ENCODE assay signal across 1 cellular context in the genomic region with DNA sequence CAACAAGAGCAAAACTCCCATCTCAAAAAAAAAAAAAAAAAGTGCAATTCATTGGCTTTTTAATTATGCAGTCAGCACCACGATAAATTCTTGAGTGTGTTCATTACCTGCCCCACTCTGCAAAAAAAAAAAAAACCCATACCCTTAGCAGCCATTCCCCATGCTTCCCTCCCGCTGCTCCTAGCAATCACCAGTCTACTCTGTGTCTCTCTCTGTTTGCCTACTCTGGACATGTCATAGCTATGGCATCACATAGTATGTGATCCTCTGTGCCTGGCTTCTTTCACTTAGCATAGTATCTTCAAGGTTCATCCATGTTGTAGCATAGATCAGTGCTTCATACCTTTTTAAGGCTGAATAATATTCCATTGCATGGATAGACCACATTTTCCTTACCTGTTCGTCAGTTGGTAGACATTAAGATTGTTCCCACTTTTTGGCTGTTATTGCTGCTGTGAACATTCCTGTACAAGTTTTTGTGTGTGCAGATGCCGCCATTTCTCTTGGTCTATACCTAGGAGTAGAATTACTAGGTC.
TF ChIP-seq lines count a peak whose summit lies in the region.

No MANE protein-coding gene starts in this region.

TF ChIP-seq in H1, 55 proteins besides CTCF, POLR2A, EP300 and RAD21:
- TF ChIP-seq ASH2L (IDR thresholded peaks at IDR 0.05; ENCODE audit: low read length) (no peak), POLR2AphosphoS5 (IDR thresholded peaks at IDR 0.05; ENCODE audit: low read depth, low read length) (no peak), SP1 (IDR thresholded peaks at IDR 0.05; ENCODE audit: low read depth, low read length) (no peak), RXRA (IDR thresholded peaks at IDR 0.05; ENCODE audit: insufficient read depth, low read depth, low read length) (no peak), ZNF274 (IDR thresholded peaks at IDR 0.05; ENCODE audit: borderline replicate concordance, extremely low read depth, low read length) (no peak), PHF8 (conservative IDR thresholded peaks at IDR 0.05; ENCODE audit: low read depth, low read length) (no peak), SP4 (IDR thresholded peaks at IDR 0.05; ENCODE audit: low read length) (no peak), SIX5 (IDR thresholded peaks at IDR 0.05; ENCODE audit: low read depth, low read length) (no peak), KDM4A (IDR thresholded peaks at IDR 0.05; ENCODE audit: low read depth, low read length, severe bottlenecking) (no peak), TBP (IDR thresholded peaks at IDR 0.05; ENCODE audit: low read depth, low read length) (no peak), CTBP2 (IDR thresholded peaks at IDR 0.05; ENCODE audit: borderline replicate concordance, insufficient read depth, insufficient read length, low read length) (no peak)
- TF ChIP-seq, protein P1, sequence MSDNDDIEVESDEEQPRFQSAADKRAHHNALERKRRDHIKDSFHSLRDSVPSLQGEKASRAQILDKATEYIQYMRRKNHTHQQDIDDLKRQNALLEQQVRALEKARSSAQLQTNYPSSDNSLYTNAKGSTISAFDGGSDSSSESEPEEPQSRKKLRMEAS (IDR thresholded peaks at IDR 0.05) = no peak
- TF ChIP-seq, protein P2, sequence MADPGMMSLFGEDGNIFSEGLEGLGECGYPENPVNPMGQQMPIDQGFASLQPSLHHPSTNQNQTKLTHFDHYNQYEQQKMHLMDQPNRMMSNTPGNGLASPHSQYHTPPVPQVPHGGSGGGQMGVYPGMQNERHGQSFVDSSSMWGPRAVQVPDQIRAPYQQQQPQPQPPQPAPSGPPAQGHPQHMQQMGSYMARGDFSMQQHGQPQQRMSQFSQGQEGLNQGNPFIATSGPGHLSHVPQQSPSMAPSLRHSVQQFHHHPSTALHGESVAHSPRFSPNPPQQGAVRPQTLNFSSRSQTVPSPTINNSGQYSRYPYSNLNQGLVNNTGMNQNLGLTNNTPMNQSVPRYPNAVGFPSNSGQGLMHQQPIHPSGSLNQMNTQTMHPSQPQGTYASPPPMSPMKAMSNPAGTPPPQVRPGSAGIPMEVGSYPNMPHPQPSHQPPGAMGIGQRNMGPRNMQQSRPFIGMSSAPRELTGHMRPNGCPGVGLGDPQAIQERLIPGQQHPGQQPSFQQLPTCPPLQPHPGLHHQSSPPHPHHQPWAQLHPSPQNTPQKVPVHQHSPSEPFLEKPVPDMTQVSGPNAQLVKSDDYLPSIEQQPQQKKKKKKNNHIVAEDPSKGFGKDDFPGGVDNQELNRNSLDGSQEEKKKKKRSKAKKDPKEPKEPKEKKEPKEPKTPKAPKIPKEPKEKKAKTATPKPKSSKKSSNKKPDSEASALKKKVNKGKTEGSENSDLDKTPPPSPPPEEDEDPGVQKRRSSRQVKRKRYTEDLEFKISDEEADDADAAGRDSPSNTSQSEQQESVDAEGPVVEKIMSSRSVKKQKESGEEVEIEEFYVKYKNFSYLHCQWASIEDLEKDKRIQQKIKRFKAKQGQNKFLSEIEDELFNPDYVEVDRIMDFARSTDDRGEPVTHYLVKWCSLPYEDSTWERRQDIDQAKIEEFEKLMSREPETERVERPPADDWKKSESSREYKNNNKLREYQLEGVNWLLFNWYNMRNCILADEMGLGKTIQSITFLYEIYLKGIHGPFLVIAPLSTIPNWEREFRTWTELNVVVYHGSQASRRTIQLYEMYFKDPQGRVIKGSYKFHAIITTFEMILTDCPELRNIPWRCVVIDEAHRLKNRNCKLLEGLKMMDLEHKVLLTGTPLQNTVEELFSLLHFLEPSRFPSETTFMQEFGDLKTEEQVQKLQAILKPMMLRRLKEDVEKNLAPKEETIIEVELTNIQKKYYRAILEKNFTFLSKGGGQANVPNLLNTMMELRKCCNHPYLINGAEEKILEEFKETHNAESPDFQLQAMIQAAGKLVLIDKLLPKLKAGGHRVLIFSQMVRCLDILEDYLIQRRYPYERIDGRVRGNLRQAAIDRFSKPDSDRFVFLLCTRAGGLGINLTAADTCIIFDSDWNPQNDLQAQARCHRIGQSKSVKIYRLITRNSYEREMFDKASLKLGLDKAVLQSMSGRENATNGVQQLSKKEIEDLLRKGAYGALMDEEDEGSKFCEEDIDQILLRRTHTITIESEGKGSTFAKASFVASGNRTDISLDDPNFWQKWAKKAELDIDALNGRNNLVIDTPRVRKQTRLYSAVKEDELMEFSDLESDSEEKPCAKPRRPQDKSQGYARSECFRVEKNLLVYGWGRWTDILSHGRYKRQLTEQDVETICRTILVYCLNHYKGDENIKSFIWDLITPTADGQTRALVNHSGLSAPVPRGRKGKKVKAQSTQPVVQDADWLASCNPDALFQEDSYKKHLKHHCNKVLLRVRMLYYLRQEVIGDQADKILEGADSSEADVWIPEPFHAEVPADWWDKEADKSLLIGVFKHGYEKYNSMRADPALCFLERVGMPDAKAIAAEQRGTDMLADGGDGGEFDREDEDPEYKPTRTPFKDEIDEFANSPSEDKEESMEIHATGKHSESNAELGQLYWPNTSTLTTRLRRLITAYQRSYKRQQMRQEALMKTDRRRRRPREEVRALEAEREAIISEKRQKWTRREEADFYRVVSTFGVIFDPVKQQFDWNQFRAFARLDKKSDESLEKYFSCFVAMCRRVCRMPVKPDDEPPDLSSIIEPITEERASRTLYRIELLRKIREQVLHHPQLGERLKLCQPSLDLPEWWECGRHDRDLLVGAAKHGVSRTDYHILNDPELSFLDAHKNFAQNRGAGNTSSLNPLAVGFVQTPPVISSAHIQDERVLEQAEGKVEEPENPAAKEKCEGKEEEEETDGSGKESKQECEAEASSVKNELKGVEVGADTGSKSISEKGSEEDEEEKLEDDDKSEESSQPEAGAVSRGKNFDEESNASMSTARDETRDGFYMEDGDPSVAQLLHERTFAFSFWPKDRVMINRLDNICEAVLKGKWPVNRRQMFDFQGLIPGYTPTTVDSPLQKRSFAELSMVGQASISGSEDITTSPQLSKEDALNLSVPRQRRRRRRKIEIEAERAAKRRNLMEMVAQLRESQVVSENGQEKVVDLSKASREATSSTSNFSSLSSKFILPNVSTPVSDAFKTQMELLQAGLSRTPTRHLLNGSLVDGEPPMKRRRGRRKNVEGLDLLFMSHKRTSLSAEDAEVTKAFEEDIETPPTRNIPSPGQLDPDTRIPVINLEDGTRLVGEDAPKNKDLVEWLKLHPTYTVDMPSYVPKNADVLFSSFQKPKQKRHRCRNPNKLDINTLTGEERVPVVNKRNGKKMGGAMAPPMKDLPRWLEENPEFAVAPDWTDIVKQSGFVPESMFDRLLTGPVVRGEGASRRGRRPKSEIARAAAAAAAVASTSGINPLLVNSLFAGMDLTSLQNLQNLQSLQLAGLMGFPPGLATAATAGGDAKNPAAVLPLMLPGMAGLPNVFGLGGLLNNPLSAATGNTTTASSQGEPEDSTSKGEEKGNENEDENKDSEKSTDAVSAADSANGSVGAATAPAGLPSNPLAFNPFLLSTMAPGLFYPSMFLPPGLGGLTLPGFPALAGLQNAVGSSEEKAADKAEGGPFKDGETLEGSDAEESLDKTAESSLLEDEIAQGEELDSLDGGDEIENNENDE (IDR thresholded peaks at IDR 0.05; ENCODE audit: insufficient replicate concordance, low read length) = no peak
